12 cellular contexts compared by ENCODE assay signal in the genomic region with DNA sequence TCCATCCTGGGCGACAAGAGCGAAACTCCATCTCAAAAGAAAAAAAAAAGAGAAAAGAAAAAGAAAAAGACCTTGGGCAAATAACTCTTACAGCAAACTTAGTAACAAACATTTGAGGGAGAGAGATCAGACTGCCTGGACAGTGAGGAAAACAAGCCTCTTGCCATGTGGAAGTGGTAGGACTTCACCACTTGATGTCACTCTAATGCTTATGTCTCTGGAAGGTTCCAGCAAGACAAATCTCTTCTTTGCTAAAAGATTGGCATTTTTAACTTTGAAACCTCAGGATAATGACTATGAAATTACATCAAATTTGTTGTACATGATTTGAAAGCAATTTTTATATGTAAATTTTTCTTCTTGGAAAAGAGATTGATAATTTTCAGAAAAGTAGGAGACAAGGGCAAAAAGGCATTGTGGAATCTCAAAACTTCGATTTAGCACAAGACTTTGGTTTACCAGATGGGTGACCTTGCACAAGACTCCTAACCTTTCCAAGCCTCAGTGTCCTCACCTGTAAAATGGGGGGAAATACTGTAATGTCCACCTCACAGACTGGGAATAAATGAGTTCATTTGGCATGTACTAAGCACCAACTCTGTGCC. TPM values are rescaled to one million over a fixed set of nuclear protein-coding genes. Genes with fewer than 3 reads are reported as not detected.
DNase-seq lines count a peak whose midpoint lies in the region; ATAC-seq and TF ChIP-seq lines count a peak whose summit lies in the region.
"Had no signal": no experiment of that assay in that cellular context is flagged by ENCODE, and none has a peak within 500 bp of the region (broad histone marks: within the 10 kb centered on the region; RNA-seq: fewer than 3 reads in every experiment).

No MANE protein-coding gene starts in this region.

- 69 to 100% methylated on average over 1 of the region's 3 CpGs for WGBS in gastroesophageal sphincter (ENCODE audit: low coverage in 1 of 2), 2 donors

- peak; percentile 44; the same call in 1 of the 2 replicates for ATAC-seq in WTC11
- ATAC-seq in left colon, result peak; percentile 56
- no peak for ATAC-seq in natural killer cell
- no peak for ATAC-seq in gastroesophageal sphincter
- ATAC-seq: activated CD8-positive, alpha-beta T cell treated with anti-CD3 and anti-CD28 coated beads, Interleukin-2, amount 10 ng/mL, durations not matched to agents 7 days and 5 days had no signal

- H3K36me3 Mint-ChIP-seq in Caco-2 (ENCODE audit: insufficient read depth, unreplicated experiment) (no peaks in the 10 kb centered on the region), WTC11 (no peaks in the 10 kb centered on the region), natural killer cell (no peaks in the 10 kb centered on the region)
- H3K36me3 Mint-ChIP-seq: IgD-negative memory B cell had no signal

- no peak overlapping the region for H3K27ac ChIP-seq in HEK293 (ENCODE audit: extremely low read depth, low read depth, low read length)
- no peak overlapping the region for H3K27ac ChIP-seq in gastroesophageal sphincter

- intact Hi-C loops in Caco-2 (cut with micrococcal nuclease; ENCODE audit: unreplicated experiment) (loop anchor here (1.0 to 5.0 kb wide), 4 partner anchors 19 to 104 kb away; a partner anchor contains a TSS), left colon (cut with DNase I, micrococcal nuclease) (no loop called here), natural killer cell (cut with micrococcal nuclease) (no loop called here)

- POLR2A ChIA-PET in Caco-2 (lab: Charles Lee), result no interaction called here
- POLR2A ChIA-PET in HEK293 (lab: Yijun Ruan, JAX), result no interaction called here
- POLR2A ChIA-PET in WTC11 (lab: Charles Lee), result no interaction called here

- H3K9me3 Mint-ChIP-seq in Caco-2 (ENCODE audit: unreplicated experiment) (no peaks in the 10 kb centered on the region), WTC11 (no peaks in the 10 kb centered on the region), natural killer cell (no peaks in the 10 kb centered on the region)
- H3K9me3 Mint-ChIP-seq: IgD-negative memory B cell had no signal

- H3K27me3 ChIP-seq in Caco-2 (replicated peaks; ENCODE audit: control insufficient read depth, insufficient read depth, low read length), result no peaks in the 10 kb centered on the region
- H3K27me3 ChIP-seq in gastroesophageal sphincter, result no peaks in the 10 kb centered on the region

- no peak for TF ChIP-seq POLR2A in gastroesophageal sphincter (IDR thresholded peaks at IDR 0.05)

- DNase-seq in Caco-2 (peak in 1 of 2 experiments; percentile 17), WTC11 (ENCODE audit: low spot score) (no peak), left colon (no peak), natural killer cell (no peak), GDM1 (lab: John Stamatoyannopoulos, UW) (no peak), NCI-H146 treated with DMSO at 0.1 percent for 48 hours (lab: John Stamatoyannopoulos, UW; ENCODE audit: unreplicated experiment) (no peak)
- DNase-seq: activated CD8-positive, alpha-beta T cell treated with anti-CD3 and anti-CD28 coated beads, Interleukin-2, amount 10 ng/mL, durations not matched to agents 7 days and 5 days had no signal

- H3K4me3 ChIP-seq in Caco-2 (ENCODE audit: low read depth, low read length) (no peak overlapping the region), HEK293 (ENCODE audit: low read depth, low read length) (no peak overlapping the region), gastroesophageal sphincter (no peak overlapping the region)

- no TSS peak for BruUV-seq in Caco-2 (replicated peaks; lab: Mats Ljungman, UMichigan)

- H3K4me1 Mint-ChIP-seq in Caco-2 (ENCODE audit: low read depth, unreplicated experiment) (peaks cover 10% of the 10 kb centered on the region), WTC11 (no peaks in the 10 kb centered on the region; the same call in 1 of the 2 replicates), natural killer cell (no peaks in the 10 kb centered on the region)

- H3K4me1 ChIP-seq in Caco-2 (peaks cover 7% of the 10 kb centered on the region), HEK293 (ENCODE audit: control insufficient read depth, insufficient read depth, low read length) (no peaks in the 10 kb centered on the region), gastroesophageal sphincter (peaks cover 0 to 1% (median 0%) of the 10 kb centered on the region in 3 donors)

- H3K4me3 Mint-ChIP-seq in Caco-2 (ENCODE audit: unreplicated experiment) (no peak overlapping the region), WTC11 (no peak overlapping the region), natural killer cell (no peak overlapping the region)
- H3K4me3 Mint-ChIP-seq: activated CD8-positive, alpha-beta T cell treated with anti-CD3 and anti-CD28 coated beads, Interleukin-2, amount 10 ng/mL, durations not matched to agents 7 days and 5 days; IgD-negative memory B cell had no signal

- H3K27ac Mint-ChIP-seq in Caco-2 (ENCODE audit: unreplicated experiment) (no peak overlapping the region), WTC11 (no peak overlapping the region), natural killer cell (no peak overlapping the region)
- H3K27ac Mint-ChIP-seq: activated CD8-positive, alpha-beta T cell treated with anti-CD3 and anti-CD28 coated beads, Interleukin-2, amount 10 ng/mL, durations not matched to agents 7 days and 5 days; IgD-negative memory B cell; progenitor cell of endocrine pancreas had no signal

- no peaks in the 10 kb centered on the region for H3K36me3 ChIP-seq in Caco-2 (ENCODE audit: control insufficient read depth, insufficient read depth, low read length)
- no peaks in the 10 kb centered on the region for H3K36me3 ChIP-seq in HEK293 (ENCODE audit: control insufficient read depth in 2 of 2, insufficient read depth in 1 of 2, low read length in 2 of 2)
- no peaks in the 10 kb centered on the region for H3K36me3 ChIP-seq in gastroesophageal sphincter

- TF ChIP-seq CTCF in Caco-2 (IDR thresholded peaks at IDR 0.05; ENCODE audit: insufficient read depth in 1 of 2, low read depth in 1 of 2, low read length in 1 of 2, severe bottlenecking in 1 of 2, unreplicated experiment in 1 of 2) (peak; percentile 23 to 56), HEK293 (tag by site-specific recombination; IDR thresholded peaks at IDR 0.05) (no peak), WTC11 (IDR thresholded peaks at IDR 0.05) (no peak), natural killer cell (IDR thresholded peaks at IDR 0.05) (no peak), gastroesophageal sphincter (IDR thresholded peaks at IDR 0.05) (no peak)

- CTCF ChIA-PET in Caco-2 (lab: Charles Lee), result interaction anchor here (1.3 kb wide), 1 partner anchor 104 kb away, joined by 3 read pairs; no protein-coding TSS in a partner anchor
- CTCF ChIA-PET in HEK293 (lab: Yijun Ruan, JAX), result no interaction called here
- CTCF ChIA-PET in WTC11 (lab: Charles Lee), result no interaction called here

- TF ChIP-seq EP300 in gastroesophageal sphincter (IDR thresholded peaks at IDR 0.05), result no peak

- no peaks in the 10 kb centered on the region for H3K9me3 ChIP-seq in Caco-2
- no peaks in the 10 kb centered on the region for H3K9me3 ChIP-seq in HEK293 (ENCODE audit: control insufficient read depth, insufficient read depth, low read depth, low read length)
- no peaks in the 10 kb centered on the region for H3K9me3 ChIP-seq in gastroesophageal sphincter

- H3K27me3 Mint-ChIP-seq in Caco-2 (ENCODE audit: insufficient read depth, unreplicated experiment) (no peaks in the 10 kb centered on the region), WTC11 (ENCODE audit: low read depth) (no peaks in the 10 kb centered on the region), natural killer cell (ENCODE audit: low read depth in 2 of 2) (peaks cover 0 to 9% of the 10 kb centered on the region in 2 donors)
- H3K27me3 Mint-ChIP-seq: IgD-negative memory B cell, progenitor cell of endocrine pancreas had no signal

TF ChIP-seq in HEK293, 187 proteins besides CTCF, POLR2A, EP300 and RAD21:
- TF ChIP-seq ZSCAN30 (tag by site-specific recombination; IDR thresholded peaks at IDR 0.05) (no peak), ZNF654 (tag by site-specific recombination; IDR thresholded peaks at IDR 0.05; ENCODE audit: low read depth) (peak; percentile 43)
- TF ChIP-seq, protein P1, sequence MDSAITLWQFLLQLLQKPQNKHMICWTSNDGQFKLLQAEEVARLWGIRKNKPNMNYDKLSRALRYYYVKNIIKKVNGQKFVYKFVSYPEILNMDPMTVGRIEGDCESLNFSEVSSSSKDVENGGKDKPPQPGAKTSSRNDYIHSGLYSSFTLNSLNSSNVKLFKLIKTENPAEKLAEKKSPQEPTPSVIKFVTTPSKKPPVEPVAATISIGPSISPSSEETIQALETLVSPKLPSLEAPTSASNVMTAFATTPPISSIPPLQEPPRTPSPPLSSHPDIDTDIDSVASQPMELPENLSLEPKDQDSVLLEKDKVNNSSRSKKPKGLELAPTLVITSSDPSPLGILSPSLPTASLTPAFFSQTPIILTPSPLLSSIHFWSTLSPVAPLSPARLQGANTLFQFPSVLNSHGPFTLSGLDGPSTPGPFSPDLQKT (IDR thresholded peaks at IDR 0.05; ENCODE audit: borderline replicate concordance, low read depth, low read length), result no peak

TF ChIP-seq in WTC11, 78 proteins besides CTCF, POLR2A, EP300 and RAD21:
- TF ChIP-seq NR2C2 (CRISPR knock-in tag; IDR thresholded peaks at IDR 0.05), result no peak
- TF ChIP-seq ZNF219 (CRISPR knock-in tag; IDR thresholded peaks at IDR 0.05; ENCODE audit: borderline replicate concordance), result no peak
- no peak for TF ChIP-seq NR3C1 (CRISPR knock-in tag; conservative IDR thresholded peaks at IDR 0.05; ENCODE audit: low read depth)
- TF ChIP-seq ZNF416 (CRISPR knock-in tag; IDR thresholded peaks at IDR 0.05), result no peak
- no peak for TF ChIP-seq CREB1 (CRISPR knock-in tag; IDR thresholded peaks at IDR 0.05)
- no peak for TF ChIP-seq FOXJ3 (CRISPR knock-in tag; IDR thresholded peaks at IDR 0.05; ENCODE audit: borderline replicate concordance)

RNA-seq across cellular contexts. Expression of a gene that starts 5.4 kb away (rescaled TPM):
- 0.14 TPM in 1 of 2 replicates, not detected in the other for total RNA-seq in Caco-2 (2022)
- not detected in 3 replicates for total RNA-seq in WTC11 (2021)
- not detected for total RNA-seq in left colon
- total RNA-seq in natural killer cell, result under 1 TPM in 1 of 3 donors, not detected in 2; 0.20 TPM
- total RNA-seq in gastroesophageal sphincter, result not detected
- total RNA-seq: activated CD8-positive, alpha-beta T cell treated with anti-CD3 and anti-CD28 coated beads, Interleukin-2, amount 10 ng/mL, durations not matched to agents 7 days and 5 days; temporal lobe had no signal

RNA-seq across cellular contexts. Expression of a gene that starts 11.7 kb away (rescaled TPM):
- total RNA-seq in Caco-2 (2022), result not detected in 2 replicates
- total RNA-seq in WTC11 (2021), result not detected in 3 replicates
- total RNA-seq in left colon, result not detected
- total RNA-seq in natural killer cell, result not detected
- not detected for total RNA-seq in gastroesophageal sphincter
- total RNA-seq: activated CD8-positive, alpha-beta T cell treated with anti-CD3 and anti-CD28 coated beads, Interleukin-2, amount 10 ng/mL, durations not matched to agents 7 days and 5 days; progenitor cell of endocrine pancreas; temporal lobe had no signal

Comparison
In these comparisons a context has a peak if more than half of its experiments do, and no peak if none do; other contexts are left out.
1. CTCF ChIP-seq: peak in Caco-2 (2 of 2); none in HEK293 (single experiment), WTC11 (single experiment), natural killer cell (single experiment) and gastroesophageal sphincter (0 of 4).
2. ATAC-seq: peak in WTC11 (single experiment) and left colon (single experiment); none in natural killer cell (0 of 3) and gastroesophageal sphincter (single experiment).